In the genomic region with DNA sequence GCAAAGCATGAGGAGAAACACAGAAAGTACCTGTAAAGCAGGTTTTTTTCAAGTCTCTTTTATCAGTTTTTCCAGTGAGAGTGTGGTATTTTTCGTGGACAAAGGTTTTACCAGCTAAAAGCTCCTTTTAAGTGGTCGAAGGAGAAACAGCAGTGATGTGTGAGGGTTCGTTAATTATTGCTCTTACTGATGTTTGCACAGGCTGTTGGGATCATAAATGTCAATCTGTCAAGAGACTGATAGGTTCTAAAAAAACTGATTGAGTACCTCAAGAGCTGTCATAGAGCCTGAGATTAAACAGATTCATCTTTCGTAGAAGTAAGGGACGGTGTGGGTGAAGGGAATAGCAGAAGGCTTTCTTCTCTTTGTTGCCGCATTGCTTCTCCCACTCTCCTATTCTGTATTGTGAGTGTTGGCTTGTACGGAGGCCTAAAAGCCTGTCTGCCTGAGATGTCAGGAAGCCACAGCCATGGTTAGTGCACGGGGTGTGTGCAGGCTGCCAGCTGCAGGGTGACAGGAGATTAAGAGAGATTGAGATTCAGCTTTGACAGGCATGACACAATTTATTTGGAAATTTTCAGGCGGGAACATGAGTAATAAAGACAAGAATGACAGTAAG, we compare ENCODE assay signal across 12 cellular contexts.
DNase-seq lines count a peak whose midpoint lies in the region; ATAC-seq and TF ChIP-seq lines count a peak whose summit lies in the region.
"Had no signal": no experiment of that assay in that cellular context is flagged by ENCODE, and none has a peak within 500 bp of the region (broad histone marks: within the 10 kb centered on the region; RNA-seq: fewer than 3 reads in every experiment).

No MANE protein-coding gene starts in this region.

- peaks cover 28% of the 10 kb centered on the region for H3K4me1 Mint-ChIP-seq in activated T-cell treated with anti-CD3 and anti-CD28 coated beads, Interleukin-2, amount 50 U/mL, for 24 hours (ENCODE audit: low read depth)
- peaks cover 8% of the 10 kb centered on the region for H3K4me1 Mint-ChIP-seq in activated T-cell treated with anti-CD3 and anti-CD28 coated beads, Interleukin-2, amount 50 U/mL, for 4 hours (ENCODE audit: low read depth)
- H3K4me1 Mint-ChIP-seq: activated B cell treated with CpG ODN at 0.5 μM for 24 hours had no signal

- H3K27ac Mint-ChIP-seq in activated T-cell treated with anti-CD3 and anti-CD28 coated beads, Interleukin-2, amount 50 U/mL, for 24 hours = peak overlapping the region; percentile 60
- H3K27ac Mint-ChIP-seq: activated B cell treated with CpG ODN at 0.5 μM for 24 hours had no signal

- H3K9me3 Mint-ChIP-seq in activated T-cell treated with anti-CD3 and anti-CD28 coated beads, Interleukin-2, amount 50 U/mL, for 24 hours = no peaks in the 10 kb centered on the region
- no peaks in the 10 kb centered on the region for H3K9me3 Mint-ChIP-seq in activated T-cell treated with anti-CD3 and anti-CD28 coated beads, Interleukin-2, amount 50 U/mL, for 4 hours
- H3K9me3 Mint-ChIP-seq: activated B cell treated with CpG ODN at 0.5 μM for 24 hours had no signal

- no peak for TF ChIP-seq POLR2A in transverse colon (IDR thresholded peaks at IDR 0.05)

- TF ChIP-seq CTCF in transverse colon (IDR thresholded peaks at IDR 0.05) = no peak

- H3K27ac ChIP-seq in temporal lobe (ENCODE audit: low read depth, low read length) = peak overlapping the region; percentile 14
- H3K27ac ChIP-seq in transverse colon = no peak overlapping the region
- H3K27ac ChIP-seq: upper lobe of left lung had no signal

- TF ChIP-seq EP300 in transverse colon (IDR thresholded peaks at IDR 0.05; ENCODE audit: low read depth) = no peak

- no peaks in the 10 kb centered on the region for H3K27me3 Mint-ChIP-seq in activated T-cell treated with anti-CD3 and anti-CD28 coated beads, Interleukin-2, amount 50 U/mL, for 24 hours
- H3K27me3 Mint-ChIP-seq in activated T-cell treated with anti-CD3 and anti-CD28 coated beads, Interleukin-2, amount 50 U/mL, for 4 hours (ENCODE audit: low read depth) = no peaks in the 10 kb centered on the region
- H3K27me3 Mint-ChIP-seq: activated B cell treated with CpG ODN at 0.5 μM for 24 hours had no signal

- peaks cover 0 to 16% (median 7%) of the 10 kb centered on the region in 4 donors for H3K4me1 ChIP-seq in transverse colon

- H3K9me3 ChIP-seq in transverse colon = no peaks in the 10 kb centered on the region
- H3K9me3 ChIP-seq: upper lobe of left lung had no signal

- no peak for ATAC-seq in activated T-cell treated with anti-CD3 and anti-CD28 coated beads, Interleukin-2, amount 50 U/mL, for 4 hours

- no peak for DNase-seq in activated T-cell treated with anti-CD3 and anti-CD28 coated beads, Interleukin-2, amount 50 U/mL, for 24 hours
- no peak for DNase-seq in activated T-cell treated with anti-CD3 and anti-CD28 coated beads, Interleukin-2, amount 50 U/mL, for 4 hours
- DNase-seq in NCI-H446 treated with DMSO at 0.1 percent for 48 hours (lab: John Stamatoyannopoulos, UW) = peak; percentile 39
- DNase-seq in globus pallidus (ENCODE audit: low spot score) = peak; percentile 47
- no peak for DNase-seq in transverse colon
- DNase-seq in dedifferentiated amniotic fluid mesenchymal stem cell (ENCODE audit: extremely low spot score) = no peak
- no peak for DNase-seq in 8988T
- DNase-seq: activated B cell treated with CpG ODN at 0.5 μM for 24 hours; activated naive CD4-positive, alpha-beta T cell treated with Interleukin-2 at 50 U/mL for 16 hours; OCI-M1; upper lobe of left lung had no signal

- intact Hi-C loops in transverse colon (cut with DNase I; ENCODE audit: low total_unique reads) = no loop called here

- 32 to 52% methylated on average over 3 to 9 of the region's 9 CpGs for WGBS in transverse colon (ENCODE audit: low coverage in 1 of 2), 2 donors

- H3K4me3 Mint-ChIP-seq in activated T-cell treated with anti-CD3 and anti-CD28 coated beads, Interleukin-2, amount 50 U/mL, for 24 hours = no peak overlapping the region
- no peak overlapping the region for H3K4me3 Mint-ChIP-seq in activated T-cell treated with anti-CD3 and anti-CD28 coated beads, Interleukin-2, amount 50 U/mL, for 4 hours
- H3K4me3 Mint-ChIP-seq: activated B cell treated with CpG ODN at 0.5 μM for 24 hours had no signal

- no peak overlapping the region for H3K4me3 ChIP-seq in transverse colon
- H3K4me3 ChIP-seq: upper lobe of left lung had no signal

- H3K27me3 ChIP-seq in transverse colon = no peaks in the 10 kb centered on the region
- H3K27me3 ChIP-seq: upper lobe of left lung had no signal

- no peaks in the 10 kb centered on the region for H3K36me3 ChIP-seq in transverse colon
- H3K36me3 ChIP-seq: upper lobe of left lung had no signal

- in situ Hi-C loops in transverse colon (cut with MboI; ENCODE audit: low pct_ligation_motif_present in 1 of 4, low pct_unique_long_range_greater_than_20kb in 1 of 4, low sequenced_read_pairs in 3 of 4) = no loop called here

- peaks cover 26% of the 10 kb centered on the region for H3K36me3 Mint-ChIP-seq in activated T-cell treated with anti-CD3 and anti-CD28 coated beads, Interleukin-2, amount 50 U/mL, for 24 hours (ENCODE audit: low read depth)
- peaks cover 32% of the 10 kb centered on the region for H3K36me3 Mint-ChIP-seq in activated T-cell treated with anti-CD3 and anti-CD28 coated beads, Interleukin-2, amount 50 U/mL, for 4 hours (ENCODE audit: insufficient read depth)

Comparison
In these comparisons a context has a peak if more than half of its experiments do, and no peak if none do; other contexts are left out.
1. DNase-seq: peak in NCI-H446 treated with DMSO at 0.1 percent for 48 hours (single experiment) and globus pallidus (single experiment); none in activated T-cell treated with anti-CD3 and anti-CD28 coated beads, Interleukin-2, amount 50 U/mL, for 24 hours (single experiment), activated T-cell treated with anti-CD3 and anti-CD28 coated beads, Interleukin-2, amount 50 U/mL, for 4 hours (single experiment), transverse colon (single experiment), dedifferentiated amniotic fluid mesenchymal stem cell (single experiment) and 8988T (single experiment).